ENCODE assay signal across 1 cellular context in genomic region chr2:197453123-197453913, GRCh38.
TF ChIP-seq lines count a peak whose summit lies in the region.

Gene COQ10B (plus strand): TSS chr2:197453552. CDS start chr2:197453561, 9 bp downstream.

TF ChIP-seq in HepG2, 621 proteins besides CTCF, POLR2A, EP300 and RAD21 (continued from another document):
- peak; percentile 19; the same call in 1 of the 2 replicates for TF ChIP-seq ZBTB2 (CRISPR knock-in tag; IDR thresholded peaks at IDR 0.05; ENCODE audit: low read depth)
- TF ChIP-seq HINFP (CRISPR knock-in tag; IDR thresholded peaks at IDR 0.05; ENCODE audit: low read depth), result peak; percentile 65
- no peak for TF ChIP-seq CENPBD1 (CRISPR knock-in tag; IDR thresholded peaks at IDR 0.05; ENCODE audit: borderline replicate concordance, low read depth)
- no peak for TF ChIP-seq KLF13 (CRISPR knock-in tag; IDR thresholded peaks at IDR 0.05)
- TF ChIP-seq ATF6 (CRISPR knock-in tag; conservative IDR thresholded peaks at IDR 0.05), result no peak
- 0 out of 2 replicates have a peak, but pooled peaks have one; percentile 56 for TF ChIP-seq REL (CRISPR knock-in tag; conservative IDR thresholded peaks at IDR 0.05)
- TF ChIP-seq ZNF704 (CRISPR knock-in tag; IDR thresholded peaks at IDR 0.05; ENCODE audit: borderline replicate concordance), result peak; percentile 74; the same call in 1 of the 2 replicates
- TF ChIP-seq MBD4 (IDR thresholded peaks at IDR 0.05; ENCODE audit: borderline replicate concordance, low read length), result no peak; the same call in 1 of the 2 replicates
- TF ChIP-seq ZNF280B (CRISPR knock-in tag; IDR thresholded peaks at IDR 0.05; ENCODE audit: borderline replicate concordance), result peak; percentile 60; the same call in 1 of the 2 replicates
- TF ChIP-seq ZNF276 (CRISPR knock-in tag; IDR thresholded peaks at IDR 0.05; ENCODE audit: low read depth), result peak; percentile 78; the same call in 1 of the 2 replicates
- peak; percentile 43 for TF ChIP-seq TEAD3 (CRISPR knock-in tag; optimal IDR thresholded peaks at IDR 0.05; ENCODE audit: borderline replicate concordance)
- no peak for TF ChIP-seq MTF1 (CRISPR knock-in tag; IDR thresholded peaks at IDR 0.05)
- no peak; the same call in 1 of the 2 replicates for TF ChIP-seq ZBTB26 (CRISPR knock-in tag; IDR thresholded peaks at IDR 0.05; ENCODE audit: borderline replicate concordance)
- peak; percentile 94 for TF ChIP-seq TBX2 (CRISPR knock-in tag; IDR thresholded peaks at IDR 0.05; ENCODE audit: borderline replicate concordance)
- peak; percentile 91 for TF ChIP-seq UBTF (CRISPR knock-in tag; IDR thresholded peaks at IDR 0.05)
- TF ChIP-seq NAIF1 (CRISPR knock-in tag; IDR thresholded peaks at IDR 0.05; ENCODE audit: borderline replicate concordance), result peak; percentile 99
- TF ChIP-seq ZNF792 (CRISPR knock-in tag; IDR thresholded peaks at IDR 0.05), result peak; percentile 56; the same call in 1 of the 2 replicates
- no peak; the same call in 1 of the 2 replicates for TF ChIP-seq SIX4 (CRISPR knock-in tag; IDR thresholded peaks at IDR 0.05)
- peak; percentile 75; the same call in 1 of the 2 replicates for TF ChIP-seq HNF1A (IDR thresholded peaks at IDR 0.05; ENCODE audit: low read depth)
- peak; percentile 93 for TF ChIP-seq HNF1A (CRISPR knock-in tag; IDR thresholded peaks at IDR 0.05; ENCODE audit: borderline replicate concordance)
- TF ChIP-seq RBM39 (IDR thresholded peaks at IDR 0.05; ENCODE audit: low read depth, low read length, poor library complexity, severe bottlenecking), result peak; percentile 71
- peak; percentile 43; the same call in 1 of the 2 replicates for TF ChIP-seq YEATS2 (CRISPR knock-in tag; IDR thresholded peaks at IDR 0.05; ENCODE audit: borderline replicate concordance)
- TF ChIP-seq MBNL3 (CRISPR knock-in tag; conservative IDR thresholded peaks at IDR 0.05), result no peak
- TF ChIP-seq ZNF737 (CRISPR knock-in tag; IDR thresholded peaks at IDR 0.05; ENCODE audit: borderline replicate concordance), result no peak
